Comparison of ENCODE assay signal across 14 cellular contexts in genomic region chr10:48449501-48450232, GRCh38.
DNase-seq lines count a peak whose midpoint lies in the region; ATAC-seq and TF ChIP-seq lines count a peak whose summit lies in the region.
"Had no signal": no experiment of that assay in that cellular context is flagged by ENCODE, and none has a peak within 500 bp of the region (broad histone marks: within the 10 kb centered on the region; RNA-seq: fewer than 3 reads in every experiment).

No MANE protein-coding gene starts in this region.

- CTCF ChIA-PET in activated CD4-positive, alpha-beta memory T cell treated with anti-CD3 and anti-CD28 coated beads for 36 hours (lab: Charles Lee), result no interaction called here

- H3K27ac ChIP-seq in hepatocyte (no peak overlapping the region), smooth muscle cell (ENCODE audit: low read depth) (no peak overlapping the region)
- H3K27ac ChIP-seq: colonic mucosa, epithelial cell of prostate had no signal

- H3K4me3 ChIP-seq in hepatocyte, result no peak overlapping the region
- H3K4me3 ChIP-seq in smooth muscle cell, result no peak overlapping the region
- H3K4me3 ChIP-seq: colonic mucosa had no signal

- H3K36me3 ChIP-seq in hepatocyte (replicated peaks; ENCODE audit: insufficient read depth, low read depth) (no peaks in the 10 kb centered on the region), smooth muscle cell (ENCODE audit: low read depth) (no peaks in the 10 kb centered on the region)
- H3K36me3 ChIP-seq: colonic mucosa had no signal

- H4K20me1 ChIP-seq in hepatocyte (ENCODE audit: insufficient read depth, poor library complexity, severe bottlenecking), result no peaks in the 10 kb centered on the region
- H4K20me1 ChIP-seq in smooth muscle cell (ENCODE audit: low read depth), result no peaks in the 10 kb centered on the region

- WGBS in hepatocyte (ENCODE audit: low lambda C conversion rate, missing lambda C conversion rate), result 91% methylated on average over 19 of the region's 19 CpGs
- WGBS in smooth muscle cell (ENCODE audit: low lambda C conversion rate), result 94% methylated on average over 19 of the region's 19 CpGs

- ATAC-seq in sciatic nerve, result peak; percentile 33
- ATAC-seq in GM21381 (IDR thresholded peaks at IDR 0.05; ENCODE audit: unreplicated experiment), result no peak
- ATAC-seq in HG02970 (IDR thresholded peaks at IDR 0.05; ENCODE audit: low FRiP score, unreplicated experiment), result no peak

- H2AFZ ChIP-seq in hepatocyte (no peak overlapping the region), smooth muscle cell (ENCODE audit: low read depth) (no peak overlapping the region)

- no peak overlapping the region for H3K4me3 Mint-ChIP-seq in activated CD4-positive, alpha-beta memory T cell treated with anti-CD3 and anti-CD28 coated beads for 36 hours
- H3K4me3 Mint-ChIP-seq: stimulated activated naive CD8-positive, alpha-beta T cell treated with anti-CD3 and anti-CD28 coated beads, Interleukin-15, amount 100 ng/mL, for 72 hours had no signal

- H3K36me3 Mint-ChIP-seq in activated CD4-positive, alpha-beta memory T cell treated with anti-CD3 and anti-CD28 coated beads for 36 hours, result no peaks in the 10 kb centered on the region

- intact Hi-C loops in activated CD4-positive, alpha-beta memory T cell treated with anti-CD3 and anti-CD28 coated beads for 36 hours (cut with micrococcal nuclease), result no loop called here
- intact Hi-C loops in sciatic nerve (cut with DNase I), result no loop called here

- H3K27me3 ChIP-seq in hepatocyte, result no peaks in the 10 kb centered on the region
- H3K27me3 ChIP-seq in smooth muscle cell (ENCODE audit: low read depth), result no peaks in the 10 kb centered on the region
- H3K27me3 ChIP-seq: colonic mucosa had no signal

- H3K9me3 Mint-ChIP-seq in activated CD4-positive, alpha-beta memory T cell treated with anti-CD3 and anti-CD28 coated beads for 36 hours, result no peaks in the 10 kb centered on the region
- H3K9me3 Mint-ChIP-seq: stimulated activated naive CD8-positive, alpha-beta T cell treated with anti-CD3 and anti-CD28 coated beads, Interleukin-15, amount 100 ng/mL, for 72 hours had no signal

- H3K27me3 Mint-ChIP-seq in activated CD4-positive, alpha-beta memory T cell treated with anti-CD3 and anti-CD28 coated beads for 36 hours, result no peaks in the 10 kb centered on the region
- H3K27me3 Mint-ChIP-seq: stimulated activated naive CD8-positive, alpha-beta T cell treated with anti-CD3 and anti-CD28 coated beads, Interleukin-15, amount 100 ng/mL, for 72 hours had no signal

- no peak overlapping the region for H3K9ac ChIP-seq in smooth muscle cell (ENCODE audit: low read depth)

- no peaks in the 10 kb centered on the region for H3K4me1 Mint-ChIP-seq in activated CD4-positive, alpha-beta memory T cell treated with anti-CD3 and anti-CD28 coated beads for 36 hours (ENCODE audit: low read depth)
- H3K4me1 Mint-ChIP-seq: stimulated activated naive CD8-positive, alpha-beta T cell treated with anti-CD3 and anti-CD28 coated beads, Interleukin-15, amount 100 ng/mL, for 72 hours had no signal

- no peak overlapping the region for H3K27ac Mint-ChIP-seq in activated CD4-positive, alpha-beta memory T cell treated with anti-CD3 and anti-CD28 coated beads for 36 hours

- no peak for TF ChIP-seq CTCF in GM10266 (IDR thresholded peaks at IDR 0.05; ENCODE audit: control insufficient read depth, insufficient read depth, low read depth, missing control alignments)
- TF ChIP-seq CTCF in hepatocyte (IDR thresholded peaks at IDR 0.05; ENCODE audit: poor library complexity), result no peak
- no peak for TF ChIP-seq CTCF in smooth muscle cell (IDR thresholded peaks at IDR 0.05; ENCODE audit: borderline replicate concordance, insufficient read depth, poor library complexity, severe bottlenecking)

- H3K79me2 ChIP-seq in hepatocyte (no peaks in the 10 kb centered on the region), smooth muscle cell (ENCODE audit: low read depth) (no peaks in the 10 kb centered on the region)

- POLR2A ChIA-PET in activated CD4-positive, alpha-beta memory T cell treated with anti-CD3 and anti-CD28 coated beads for 36 hours (lab: Charles Lee), result no interaction called here

- H3F3A ChIP-seq in smooth muscle cell (ENCODE audit: low read depth), result no peaks in the 10 kb centered on the region

- peak; percentile 27 for DNase-seq in GM10266 (ENCODE audit: extremely low spot score)
- peak; percentile 4 for DNase-seq in activated CD4-positive, alpha-beta memory T cell treated with anti-CD3 and anti-CD28 coated beads for 36 hours
- peak; percentile 1 for DNase-seq in hepatocyte (ENCODE audit: low spot score)
- peak; percentile 57 for DNase-seq in sciatic nerve (ENCODE audit: low spot score)
- no peak for DNase-seq in smooth muscle cell (lab: John Stamatoyannopoulos, UW; ENCODE audit: unreplicated experiment)
- no peak for DNase-seq in RKO (ENCODE audit: low spot score)
- DNase-seq: colonic mucosa; NCI-H1048; NK-92 treated with Interleukin-12 subunit alpha and Interleukin-12 subunit beta, amount 100 ng/mL, for 24 hours; small intestine; stimulated activated naive CD8-positive, alpha-beta T cell treated with anti-CD3 and anti-CD28 coated beads, Interleukin-15, amount 100 ng/mL, for 72 hours had no signal

- H3K4me1 ChIP-seq in hepatocyte (ENCODE audit: insufficient read depth), result peaks cover 18% of the 10 kb centered on the region
- H3K4me1 ChIP-seq in smooth muscle cell (ENCODE audit: low read depth), result peaks cover 7% of the 10 kb centered on the region
- H3K4me1 ChIP-seq: colonic mucosa had no signal

- H3K9me2 ChIP-seq in hepatocyte (replicated peaks; ENCODE audit: insufficient read depth), result no peaks in the 10 kb centered on the region

- H3K4me2 ChIP-seq in hepatocyte, result no peak overlapping the region
- H3K4me2 ChIP-seq in smooth muscle cell, result no peak overlapping the region

- H3K9me3 ChIP-seq in hepatocyte (ENCODE audit: low read depth) (no peaks in the 10 kb centered on the region), smooth muscle cell (replicated peaks; ENCODE audit: low read depth) (no peaks in the 10 kb centered on the region)
- H3K9me3 ChIP-seq: colonic mucosa had no signal

Comparison
In these comparisons a context has a peak if more than half of its experiments do, and no peak if none do; other contexts are left out.
1. DNase-seq: peak in GM10266 (single experiment), activated CD4-positive, alpha-beta memory T cell treated with anti-CD3 and anti-CD28 coated beads for 36 hours (single experiment), hepatocyte (single experiment) and sciatic nerve (single experiment); none in smooth muscle cell (single experiment) and RKO (single experiment).